In genomic region chr1:89631756-89632155, GRCh38 we compare ENCODE assay signal across 1 cellular context.
TF ChIP-seq lines count a peak whose summit lies in the region.

No MANE protein-coding gene starts in this region.

TF ChIP-seq in GM12878, 131 proteins besides CTCF, POLR2A, EP300 and RAD21 (continued from another document):
- TF ChIP-seq, protein P1, sequence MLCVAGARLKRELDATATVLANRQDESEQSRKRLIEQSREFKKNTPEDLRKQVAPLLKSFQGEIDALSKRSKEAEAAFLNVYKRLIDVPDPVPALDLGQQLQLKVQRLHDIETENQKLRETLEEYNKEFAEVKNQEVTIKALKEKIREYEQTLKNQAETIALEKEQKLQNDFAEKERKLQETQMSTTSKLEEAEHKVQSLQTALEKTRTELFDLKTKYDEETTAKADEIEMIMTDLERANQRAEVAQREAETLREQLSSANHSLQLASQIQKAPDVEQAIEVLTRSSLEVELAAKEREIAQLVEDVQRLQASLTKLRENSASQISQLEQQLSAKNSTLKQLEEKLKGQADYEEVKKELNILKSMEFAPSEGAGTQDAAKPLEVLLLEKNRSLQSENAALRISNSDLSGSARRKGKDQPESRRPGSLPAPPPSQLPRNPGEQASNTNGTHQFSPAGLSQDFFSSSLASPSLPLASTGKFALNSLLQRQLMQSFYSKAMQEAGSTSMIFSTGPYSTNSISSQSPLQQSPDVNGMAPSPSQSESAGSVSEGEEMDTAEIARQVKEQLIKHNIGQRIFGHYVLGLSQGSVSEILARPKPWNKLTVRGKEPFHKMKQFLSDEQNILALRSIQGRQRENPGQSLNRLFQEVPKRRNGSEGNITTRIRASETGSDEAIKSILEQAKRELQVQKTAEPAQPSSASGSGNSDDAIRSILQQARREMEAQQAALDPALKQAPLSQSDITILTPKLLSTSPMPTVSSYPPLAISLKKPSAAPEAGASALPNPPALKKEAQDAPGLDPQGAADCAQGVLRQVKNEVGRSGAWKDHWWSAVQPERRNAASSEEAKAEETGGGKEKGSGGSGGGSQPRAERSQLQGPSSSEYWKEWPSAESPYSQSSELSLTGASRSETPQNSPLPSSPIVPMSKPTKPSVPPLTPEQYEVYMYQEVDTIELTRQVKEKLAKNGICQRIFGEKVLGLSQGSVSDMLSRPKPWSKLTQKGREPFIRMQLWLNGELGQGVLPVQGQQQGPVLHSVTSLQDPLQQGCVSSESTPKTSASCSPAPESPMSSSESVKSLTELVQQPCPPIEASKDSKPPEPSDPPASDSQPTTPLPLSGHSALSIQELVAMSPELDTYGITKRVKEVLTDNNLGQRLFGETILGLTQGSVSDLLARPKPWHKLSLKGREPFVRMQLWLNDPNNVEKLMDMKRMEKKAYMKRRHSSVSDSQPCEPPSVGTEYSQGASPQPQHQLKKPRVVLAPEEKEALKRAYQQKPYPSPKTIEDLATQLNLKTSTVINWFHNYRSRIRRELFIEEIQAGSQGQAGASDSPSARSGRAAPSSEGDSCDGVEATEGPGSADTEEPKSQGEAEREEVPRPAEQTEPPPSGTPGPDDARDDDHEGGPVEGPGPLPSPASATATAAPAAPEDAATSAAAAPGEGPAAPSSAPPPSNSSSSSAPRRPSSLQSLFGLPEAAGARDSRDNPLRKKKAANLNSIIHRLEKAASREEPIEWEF (IDR thresholded peaks at IDR 0.05; ENCODE audit: insufficient replicate concordance, low read depth, low read length), result no peak
- TF ChIP-seq, protein P2, sequence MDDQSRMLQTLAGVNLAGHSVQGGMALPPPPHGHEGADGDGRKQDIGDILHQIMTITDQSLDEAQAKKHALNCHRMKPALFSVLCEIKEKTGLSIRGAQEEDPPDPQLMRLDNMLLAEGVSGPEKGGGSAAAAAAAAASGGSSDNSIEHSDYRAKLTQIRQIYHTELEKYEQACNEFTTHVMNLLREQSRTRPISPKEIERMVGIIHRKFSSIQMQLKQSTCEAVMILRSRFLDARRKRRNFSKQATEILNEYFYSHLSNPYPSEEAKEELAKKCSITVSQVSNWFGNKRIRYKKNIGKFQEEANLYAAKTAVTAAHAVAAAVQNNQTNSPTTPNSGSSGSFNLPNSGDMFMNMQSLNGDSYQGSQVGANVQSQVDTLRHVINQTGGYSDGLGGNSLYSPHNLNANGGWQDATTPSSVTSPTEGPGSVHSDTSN (IDR thresholded peaks at IDR 0.05; ENCODE audit: insufficient replicate concordance, low read depth, low read length), result no peak
- TF ChIP-seq WRNIP1 (IDR thresholded peaks at IDR 0.05; ENCODE audit: borderline replicate concordance, low read depth, low read length), result no peak
- no peak for TF ChIP-seq ZZZ3 (IDR thresholded peaks at IDR 0.05; ENCODE audit: control insufficient read depth, insufficient read length, low read depth)
- no peak for TF ChIP-seq TBL1XR1 (IDR thresholded peaks at IDR 0.05; ENCODE audit: low read depth, low read length)
- no peak for TF ChIP-seq TCF3 (IDR thresholded peaks at IDR 0.05; ENCODE audit: borderline replicate concordance, insufficient read depth, low read depth, low read length)
